Comparison of ENCODE assay signal across 12 cellular contexts in the genomic region with DNA sequence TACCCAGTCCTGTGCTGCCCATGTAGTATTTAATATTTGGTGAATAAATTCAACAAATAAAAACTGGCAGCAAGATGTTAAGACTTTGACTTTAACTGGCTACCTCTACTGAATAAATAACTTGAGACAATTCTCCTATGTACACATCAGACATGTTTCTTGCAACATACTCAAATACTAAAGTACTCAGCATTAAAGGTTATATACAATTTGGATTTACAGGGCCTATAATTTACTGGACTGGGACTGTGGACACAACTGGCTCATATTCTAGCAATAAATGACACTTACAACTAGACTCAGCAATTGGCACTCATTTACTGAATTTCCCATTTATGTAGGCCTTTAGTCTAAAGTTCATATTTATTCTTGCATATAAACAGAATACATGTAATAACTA. TPM values are rescaled to one million over a fixed set of nuclear protein-coding genes. Genes with fewer than 3 reads are reported as not detected.
DNase-seq lines count a peak whose midpoint lies in the region; ATAC-seq and TF ChIP-seq lines count a peak whose summit lies in the region.
"Had no signal": no experiment of that assay in that cellular context is flagged by ENCODE, and none has a peak within 500 bp of the region (broad histone marks: within the 10 kb centered on the region; RNA-seq: fewer than 3 reads in every experiment).

No MANE protein-coding gene starts in this region.

- no peak for TF ChIP-seq CTCF in activated CD8-positive, alpha-beta T cell treated with anti-CD3 and anti-CD28 coated beads for 36 hours (IDR thresholded peaks at IDR 0.05)
- no peak for TF ChIP-seq CTCF in foreskin keratinocyte (conservative IDR thresholded peaks at IDR 0.05)

- CTCF ChIA-PET in activated CD8-positive, alpha-beta T cell treated with anti-CD3 and anti-CD28 coated beads for 36 hours (lab: Charles Lee) = no interaction called here

- peak overlapping the region; percentile 97 for H3K27ac Mint-ChIP-seq in stimulated activated naive CD8-positive, alpha-beta T cell treated with anti-CD3 and anti-CD28 coated beads, Interleukin-15, Interleukin-2, amounts not matched to agents 100 ng/mL and 50 ng/mL, for 24 hours
- peak overlapping the region; percentile 78 for H3K27ac Mint-ChIP-seq in activated CD8-positive, alpha-beta T cell treated with anti-CD3 and anti-CD28 coated beads for 36 hours

- H3K27me3 ChIP-seq in iPS-18a (ENCODE audit: control insufficient read depth, insufficient read depth, low read length) (no peaks in the 10 kb centered on the region), foreskin keratinocyte (no peaks in the 10 kb centered on the region)

- ATAC-seq in stimulated activated naive CD8-positive, alpha-beta T cell treated with anti-CD3 and anti-CD28 coated beads, Interleukin-15, Interleukin-2, amounts not matched to agents 100 U/mL and 50 U/mL, for 24 hours = no peak
- ATAC-seq in activated CD8-positive, alpha-beta T cell treated with anti-CD3 and anti-CD28 coated beads for 36 hours = no peak
- no peak for ATAC-seq in foreskin keratinocyte

- H3K27ac ChIP-seq in iPS-18a (ENCODE audit: low read length) (no peak overlapping the region), foreskin keratinocyte (no peak overlapping the region)

- DNase-seq in stimulated activated naive CD8-positive, alpha-beta T cell treated with anti-CD3 and anti-CD28 coated beads, Interleukin-15, Interleukin-2, amounts not matched to agents 100 U/mL and 50 U/mL, for 24 hours = no peak
- no peak for DNase-seq in activated CD8-positive, alpha-beta T cell treated with anti-CD3 and anti-CD28 coated beads for 36 hours
- no peak for DNase-seq in cerebellar nuclear complex (lab: John Stamatoyannopoulos, UW)
- DNase-seq in ecto neural progenitor cell (ENCODE audit: low spot score) = no peak
- DNase-seq in foreskin keratinocyte = no peak
- DNase-seq in HK-2 (ENCODE audit: unreplicated experiment) = no peak
- DNase-seq: caudate nucleus, kidney, NCI-H524 treated with DMSO at 0.1 percent for 48 hours, substantia nigra had no signal

- H3K9me3 Mint-ChIP-seq in stimulated activated naive CD8-positive, alpha-beta T cell treated with anti-CD3 and anti-CD28 coated beads, Interleukin-15, Interleukin-2, amounts not matched to agents 100 ng/mL and 50 ng/mL, for 24 hours = no peaks in the 10 kb centered on the region
- H3K9me3 Mint-ChIP-seq in activated CD8-positive, alpha-beta T cell treated with anti-CD3 and anti-CD28 coated beads for 36 hours = no peaks in the 10 kb centered on the region

- no peaks in the 10 kb centered on the region for H3K9me3 ChIP-seq in iPS-18a (ENCODE audit: control insufficient read depth, low read depth, low read length)

- POLR2A ChIA-PET in activated CD8-positive, alpha-beta T cell treated with anti-CD3 and anti-CD28 coated beads for 36 hours (lab: Charles Lee) = interaction anchor here (1.0 kb wide), 1 partner anchor 9 kb away, joined by 3 read pairs; no protein-coding TSS in a partner anchor

- H3K4me1 ChIP-seq in iPS-18a (ENCODE audit: control insufficient read depth, low read depth, low read length) = peaks cover 5% of the 10 kb centered on the region
- peaks cover 10% of the 10 kb centered on the region for H3K4me1 ChIP-seq in foreskin keratinocyte

- H3K36me3 ChIP-seq in iPS-18a (ENCODE audit: control insufficient read depth, low read depth, low read length) = peaks cover 27% of the 10 kb centered on the region

- H3K36me3 Mint-ChIP-seq in stimulated activated naive CD8-positive, alpha-beta T cell treated with anti-CD3 and anti-CD28 coated beads, Interleukin-15, Interleukin-2, amounts not matched to agents 100 ng/mL and 50 ng/mL, for 24 hours (ENCODE audit: low read depth) = peaks cover 56% of the 10 kb centered on the region
- H3K36me3 Mint-ChIP-seq in activated CD8-positive, alpha-beta T cell treated with anti-CD3 and anti-CD28 coated beads for 36 hours (ENCODE audit: low read depth) = peaks cover 44% of the 10 kb centered on the region

- H3K9ac ChIP-seq in iPS-18a (ENCODE audit: low read length) = peak overlapping the region; percentile 99

- peak overlapping the region; percentile 100 for H3K4me3 Mint-ChIP-seq in stimulated activated naive CD8-positive, alpha-beta T cell treated with anti-CD3 and anti-CD28 coated beads, Interleukin-15, Interleukin-2, amounts not matched to agents 100 ng/mL and 50 ng/mL, for 24 hours
- H3K4me3 Mint-ChIP-seq in activated CD8-positive, alpha-beta T cell treated with anti-CD3 and anti-CD28 coated beads for 36 hours = peak overlapping the region; percentile 87

- intact Hi-C loops in activated CD8-positive, alpha-beta T cell treated with anti-CD3 and anti-CD28 coated beads for 36 hours (cut with micrococcal nuclease) = loop anchor here (5.0 kb wide), 1 partner anchor 40 kb away; the partner anchor contains the start of gene EIF5A2

- H3K4me3 ChIP-seq in iPS-18a (ENCODE audit: low read length) = peak overlapping the region; percentile 98

- H3K4me1 Mint-ChIP-seq in stimulated activated naive CD8-positive, alpha-beta T cell treated with anti-CD3 and anti-CD28 coated beads, Interleukin-15, Interleukin-2, amounts not matched to agents 100 ng/mL and 50 ng/mL, for 24 hours (ENCODE audit: low read depth) = peaks cover 27% of the 10 kb centered on the region
- peaks cover 19% of the 10 kb centered on the region for H3K4me1 Mint-ChIP-seq in activated CD8-positive, alpha-beta T cell treated with anti-CD3 and anti-CD28 coated beads for 36 hours (ENCODE audit: low read depth)

- no peaks in the 10 kb centered on the region for H3K27me3 Mint-ChIP-seq in stimulated activated naive CD8-positive, alpha-beta T cell treated with anti-CD3 and anti-CD28 coated beads, Interleukin-15, Interleukin-2, amounts not matched to agents 100 ng/mL and 50 ng/mL, for 24 hours
- no peaks in the 10 kb centered on the region for H3K27me3 Mint-ChIP-seq in activated CD8-positive, alpha-beta T cell treated with anti-CD3 and anti-CD28 coated beads for 36 hours

RNA-seq across cellular contexts. Expression of gene RPL22L1, which starts 2.4 kb away (rescaled TPM):
- 100 to 1,000 TPM; 421 to 453 TPM for total RNA-seq in activated CD8-positive, alpha-beta T cell treated with anti-CD3 and anti-CD28 coated beads for 36 hours
- 290 and 331 TPM in 2 replicates for total RNA-seq in foreskin keratinocyte
- 508 and 570 TPM in 2 replicates for polyA plus RNA-seq in foreskin keratinocyte

RNA-seq across cellular contexts. Expression of gene EIF5A2, which starts 40.9 kb away (rescaled TPM):
- 1 to 10 TPM; 5.2 to 9.5 TPM for total RNA-seq in activated CD8-positive, alpha-beta T cell treated with anti-CD3 and anti-CD28 coated beads for 36 hours
- total RNA-seq in foreskin keratinocyte = 8.5 and 9.7 TPM in 2 replicates
- 3.5 and 3.9 TPM in 2 replicates for polyA plus RNA-seq in foreskin keratinocyte
